1 cellular context compared by ENCODE assay signal in genomic region chr16:88503771-88504488, GRCh38.
A peak's percentile ranks its signal among the peaks of the same experiment; 100 is the strongest.
TF ChIP-seq lines count a peak whose summit lies in the region.

No MANE protein-coding gene starts in this region.

TF ChIP-seq in HepG2, 621 proteins besides CTCF, POLR2A, EP300 and RAD21 (continued from another document and continues in another):
- TF ChIP-seq KDM5B (CRISPR knock-in tag; IDR thresholded peaks at IDR 0.05; ENCODE audit: borderline replicate concordance) (0 out of 2 replicates have a peak, but pooled peaks have one; percentile 15), PPARG (CRISPR knock-in tag; conservative IDR thresholded peaks at IDR 0.05) (peak; percentile 93), FOXJ3 (CRISPR knock-in tag; IDR thresholded peaks at IDR 0.05; ENCODE audit: borderline replicate concordance) (peak; percentile 60; the same call in 1 of the 2 replicates), MBNL3 (CRISPR knock-in tag; conservative IDR thresholded peaks at IDR 0.05) (no peak), TEAD2 (CRISPR knock-in tag; IDR thresholded peaks at IDR 0.05) (no peak), PAX8 (CRISPR knock-in tag; IDR thresholded peaks at IDR 0.05; ENCODE audit: borderline replicate concordance) (no peak), CCDC6 (CRISPR knock-in tag; IDR thresholded peaks at IDR 0.05) (no peak), NFATC3 (CRISPR knock-in tag; IDR thresholded peaks at IDR 0.05) (no peak), ZNF407 (CRISPR knock-in tag; IDR thresholded peaks at IDR 0.05; ENCODE audit: not compliant biosample characterization) (no peak), ZNF562 (CRISPR knock-in tag; IDR thresholded peaks at IDR 0.05; ENCODE audit: borderline replicate concordance) (no peak), SP5 (CRISPR knock-in tag; IDR thresholded peaks at IDR 0.05; ENCODE audit: borderline replicate concordance, low read depth) (peak; percentile 69), ADNP (CRISPR knock-in tag; IDR thresholded peaks at IDR 0.05) (peak; percentile 90), HMG20B (CRISPR knock-in tag; conservative IDR thresholded peaks at IDR 0.05) (0 out of 2 replicates have a peak, but pooled peaks have one; percentile 25), FOXP1 (IDR thresholded peaks at IDR 0.05) (no peak), FOXP1 (CRISPR knock-in tag; IDR thresholded peaks at IDR 0.05) (peak; percentile 35; the same call in 1 of the 2 replicates), ZNF383 (CRISPR knock-in tag; IDR thresholded peaks at IDR 0.05; ENCODE audit: borderline replicate concordance) (no peak), NR2F2 (IDR thresholded peaks at IDR 0.05; ENCODE audit: borderline replicate concordance, low read depth) (peak; percentile 73; the same call in 1 of the 2 replicates), DBP (CRISPR knock-in tag; IDR thresholded peaks at IDR 0.05; ENCODE audit: not compliant biosample characterization) (peak; percentile 9), PHB2 (IDR thresholded peaks at IDR 0.05; ENCODE audit: partially characterized antibody) (no peak), ZNF3 (CRISPR knock-in tag; IDR thresholded peaks at IDR 0.05) (no peak), ZNF782 (CRISPR knock-in tag; IDR thresholded peaks at IDR 0.05; ENCODE audit: borderline replicate concordance) (no peak), CSRNP2 (CRISPR knock-in tag; conservative IDR thresholded peaks at IDR 0.05; ENCODE audit: low read depth) (no peak), TFAP4 (IDR thresholded peaks at IDR 0.05; ENCODE audit: borderline replicate concordance, low read depth) (peak; percentile 49; the same call in 1 of the 2 replicates), ZNF605 (CRISPR knock-in tag; IDR thresholded peaks at IDR 0.05) (no peak), RARA (CRISPR knock-in tag; IDR thresholded peaks at IDR 0.05) (peak; percentile 33; the same call in 1 of the 2 replicates), XBP1 (CRISPR knock-in tag; IDR thresholded peaks at IDR 0.05) (0 out of 2 replicates have a peak, but pooled peaks have one; percentile 37), MZF1 (CRISPR knock-in tag; IDR thresholded peaks at IDR 0.05; ENCODE audit: borderline replicate concordance) (no peak), FUBP1 (CRISPR knock-in tag; IDR thresholded peaks at IDR 0.05; ENCODE audit: borderline replicate concordance) (no peak), RNF219 (CRISPR knock-in tag; IDR thresholded peaks at IDR 0.05) (no peak), ZNF652 (CRISPR knock-in tag; IDR thresholded peaks at IDR 0.05; ENCODE audit: borderline replicate concordance, low read depth) (no peak), ZBTB21 (CRISPR knock-in tag; IDR thresholded peaks at IDR 0.05) (no peak)
- TF ChIP-seq, protein P1, sequence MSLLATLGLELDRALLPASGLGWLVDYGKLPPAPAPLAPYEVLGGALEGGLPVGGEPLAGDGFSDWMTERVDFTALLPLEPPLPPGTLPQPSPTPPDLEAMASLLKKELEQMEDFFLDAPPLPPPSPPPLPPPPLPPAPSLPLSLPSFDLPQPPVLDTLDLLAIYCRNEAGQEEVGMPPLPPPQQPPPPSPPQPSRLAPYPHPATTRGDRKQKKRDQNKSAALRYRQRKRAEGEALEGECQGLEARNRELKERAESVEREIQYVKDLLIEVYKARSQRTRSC (CRISPR knock-in tag; IDR thresholded peaks at IDR 0.05; ENCODE audit: low read depth) = no peak
- TF ChIP-seq, protein P2, sequence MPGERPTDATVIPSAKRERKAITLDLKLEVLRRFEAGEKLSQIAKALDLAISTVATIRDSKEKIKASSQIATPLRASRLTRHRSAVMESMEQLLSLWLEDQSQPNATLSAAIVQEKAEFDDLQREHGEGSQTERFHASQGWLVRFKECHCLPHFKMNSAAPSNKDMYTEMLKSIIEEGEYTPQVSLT (CRISPR knock-in tag; IDR thresholded peaks at IDR 0.05; ENCODE audit: borderline replicate concordance, low read depth) = no peak
- TF ChIP-seq, protein P3, sequence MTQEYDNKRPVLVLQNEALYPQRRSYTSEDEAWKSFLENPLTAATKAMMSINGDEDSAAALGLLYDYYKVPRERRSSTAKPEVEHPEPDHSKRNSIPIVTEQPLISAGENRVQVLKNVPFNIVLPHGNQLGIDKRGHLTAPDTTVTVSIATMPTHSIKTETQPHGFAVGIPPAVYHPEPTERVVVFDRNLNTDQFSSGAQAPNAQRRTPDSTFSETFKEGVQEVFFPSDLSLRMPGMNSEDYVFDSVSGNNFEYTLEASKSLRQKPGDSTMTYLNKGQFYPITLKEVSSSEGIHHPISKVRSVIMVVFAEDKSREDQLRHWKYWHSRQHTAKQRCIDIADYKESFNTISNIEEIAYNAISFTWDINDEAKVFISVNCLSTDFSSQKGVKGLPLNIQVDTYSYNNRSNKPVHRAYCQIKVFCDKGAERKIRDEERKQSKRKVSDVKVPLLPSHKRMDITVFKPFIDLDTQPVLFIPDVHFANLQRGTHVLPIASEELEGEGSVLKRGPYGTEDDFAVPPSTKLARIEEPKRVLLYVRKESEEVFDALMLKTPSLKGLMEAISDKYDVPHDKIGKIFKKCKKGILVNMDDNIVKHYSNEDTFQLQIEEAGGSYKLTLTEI (CRISPR knock-in tag; conservative IDR thresholded peaks at IDR 0.05) = no peak
- TF ChIP-seq, protein P4, sequence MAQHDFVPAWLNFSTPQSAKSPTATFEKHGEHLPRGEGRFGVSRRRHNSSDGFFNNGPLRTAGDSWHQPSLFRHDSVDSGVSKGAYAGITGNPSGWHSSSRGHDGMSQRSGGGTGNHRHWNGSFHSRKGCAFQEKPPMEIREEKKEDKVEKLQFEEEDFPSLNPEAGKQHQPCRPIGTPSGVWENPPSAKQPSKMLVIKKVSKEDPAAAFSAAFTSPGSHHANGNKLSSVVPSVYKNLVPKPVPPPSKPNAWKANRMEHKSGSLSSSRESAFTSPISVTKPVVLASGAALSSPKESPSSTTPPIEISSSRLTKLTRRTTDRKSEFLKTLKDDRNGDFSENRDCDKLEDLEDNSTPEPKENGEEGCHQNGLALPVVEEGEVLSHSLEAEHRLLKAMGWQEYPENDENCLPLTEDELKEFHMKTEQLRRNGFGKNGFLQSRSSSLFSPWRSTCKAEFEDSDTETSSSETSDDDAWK (CRISPR knock-in tag; IDR thresholded peaks at IDR 0.05) = no peak
- TF ChIP-seq, protein P5, sequence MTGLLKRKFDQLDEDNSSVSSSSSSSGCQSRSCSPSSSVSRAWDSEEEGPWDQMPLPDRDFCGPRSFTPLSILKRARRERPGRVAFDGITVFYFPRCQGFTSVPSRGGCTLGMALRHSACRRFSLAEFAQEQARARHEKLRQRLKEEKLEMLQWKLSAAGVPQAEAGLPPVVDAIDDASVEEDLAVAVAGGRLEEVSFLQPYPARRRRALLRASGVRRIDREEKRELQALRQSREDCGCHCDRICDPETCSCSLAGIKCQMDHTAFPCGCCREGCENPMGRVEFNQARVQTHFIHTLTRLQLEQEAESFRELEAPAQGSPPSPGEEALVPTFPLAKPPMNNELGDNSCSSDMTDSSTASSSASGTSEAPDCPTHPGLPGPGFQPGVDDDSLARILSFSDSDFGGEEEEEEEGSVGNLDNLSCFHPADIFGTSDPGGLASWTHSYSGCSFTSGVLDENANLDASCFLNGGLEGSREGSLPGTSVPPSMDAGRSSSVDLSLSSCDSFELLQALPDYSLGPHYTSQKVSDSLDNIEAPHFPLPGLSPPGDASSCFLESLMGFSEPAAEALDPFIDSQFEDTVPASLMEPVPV (CRISPR knock-in tag; IDR thresholded peaks at IDR 0.05) = no peak
